14 cellular contexts compared by ENCODE assay signal in the genomic region with DNA sequence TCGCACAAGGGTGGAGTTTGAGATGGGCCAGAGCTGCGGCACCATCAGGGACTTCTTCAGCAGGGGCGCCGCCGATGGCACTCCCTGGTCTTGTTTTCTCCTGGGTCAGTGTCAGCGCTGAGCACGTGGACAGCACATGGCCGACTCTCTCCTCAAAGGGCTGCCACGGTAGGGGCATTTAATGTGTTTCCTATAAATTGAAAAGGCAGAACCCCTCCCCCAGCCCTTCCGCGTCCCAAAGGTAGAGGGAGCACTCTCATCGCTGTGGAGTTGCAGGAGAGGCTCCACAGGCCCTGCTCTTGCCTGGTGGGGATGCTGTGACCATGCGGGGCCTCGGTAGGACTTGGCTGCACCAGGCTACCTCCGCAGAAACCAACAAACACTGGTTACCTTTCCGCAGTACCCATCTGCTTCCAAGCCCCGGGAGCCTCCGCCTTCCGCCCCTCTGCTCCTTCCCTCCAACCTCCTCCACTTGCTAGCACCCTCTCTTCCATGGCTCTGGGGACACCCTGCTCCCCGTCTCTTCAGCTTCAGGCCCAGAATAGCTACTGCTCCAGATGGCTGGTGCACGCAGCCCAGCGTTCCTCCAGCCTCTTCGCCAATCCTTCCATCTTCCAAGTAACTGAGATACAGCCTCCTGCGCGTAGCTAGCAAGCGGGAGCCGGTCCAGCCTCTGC.
A peak's percentile ranks its signal among the peaks of the same experiment; 100 is the strongest.
DNase-seq lines count a peak whose midpoint lies in the region; TF ChIP-seq lines count a peak whose summit lies in the region.
"Had no signal": no experiment of that assay in that cellular context is flagged by ENCODE, and none has a peak within 500 bp of the region (broad histone marks: within the 10 kb centered on the region; RNA-seq: fewer than 3 reads in every experiment).

No MANE protein-coding gene starts in this region.

- H3K79me2 ChIP-seq in KMS-11 (ENCODE audit: insufficient read depth, low read depth), result no peaks in the 10 kb centered on the region

- no peak overlapping the region for H3K9ac ChIP-seq in KMS-11

- peak; percentile 14 for DNase-seq in NCI-H146 (lab: John Stamatoyannopoulos, UW)
- no peak for DNase-seq in NCI-H146 treated with DMSO at 0.1 percent for 48 hours (lab: John Stamatoyannopoulos, UW; ENCODE audit: unreplicated experiment)
- DNase-seq in middle frontal gyrus (ENCODE audit: extremely low spot score, low spot score), result peak; percentile 40
- DNase-seq in central memory CD4-positive, alpha-beta T cell, result no peak
- DNase-seq in activated CD4-positive, alpha-beta T cell treated with anti-CD3 and anti-CD28 coated beads, Interleukin-2, amount 50 U/mL, for 4 hours, result no peak
- no peak for DNase-seq in chondrocyte (ENCODE audit: low spot score)
- DNase-seq: HFFc6; stimulated activated CD4-positive, alpha-beta T cell treated with anti-CD3 and anti-CD28 coated beads, Interleukin-12 subunit alpha, Interleukin-12 subunit beta, amount 100 ng/mL, for 4 hours; substantia nigra had no signal

- H3K4me1 Mint-ChIP-seq in chondrocyte (ENCODE audit: low read depth), result no peaks in the 10 kb centered on the region

- peaks cover 13% of the 10 kb centered on the region for H3K9me3 Mint-ChIP-seq in chondrocyte (ENCODE audit: low read depth)

- H3K4me3 Mint-ChIP-seq in chondrocyte (ENCODE audit: unreplicated experiment), result no peak overlapping the region
- H3K4me3 Mint-ChIP-seq: activated T-helper 17 cell treated with anti-CD3 and anti-CD28 coated beads, Interleukin-2, amount 50 U/mL, for 72 hours; HFFc6 had no signal

- H3K4me3 ChIP-seq in KMS-11 (IDR thresholded peaks at IDR 0.05; ENCODE audit: insufficient read depth, low read depth, low read length), result no peak overlapping the region
- H3K4me3 ChIP-seq: A549 had no signal

- peaks cover 2% of the 10 kb centered on the region for H3K36me3 Mint-ChIP-seq in chondrocyte (ENCODE audit: low read depth)

- peak overlapping the region; percentile 82; the same call in 1 of the 2 replicates for H3K4me2 ChIP-seq in KMS-11
- H3K4me2 ChIP-seq: A549 had no signal

- TF ChIP-seq CTCF in KMS-11 (conservative IDR thresholded peaks at IDR 0.05; ENCODE audit: low read depth, low read length) (no peak), chondrocyte (IDR thresholded peaks at IDR 0.05) (no peak)

- H2AFZ ChIP-seq in KMS-11 (ENCODE audit: low read depth), result no peak overlapping the region

- no peaks in the 10 kb centered on the region for H4K20me1 ChIP-seq in KMS-11 (ENCODE audit: insufficient read depth)

- H3K27ac Mint-ChIP-seq in chondrocyte (ENCODE audit: unreplicated experiment), result no peak overlapping the region
- H3K27ac Mint-ChIP-seq: activated T-helper 17 cell treated with anti-CD3 and anti-CD28 coated beads, Interleukin-2, amount 50 U/mL, for 72 hours; HFFc6 had no signal

- H3K27ac ChIP-seq in KMS-11, result no peak overlapping the region; the same call in 1 of the 2 replicates
- peak overlapping the region; percentile 71 for H3K27ac ChIP-seq in cingulate gyrus (ENCODE audit: low read depth, low read length)
- H3K27ac ChIP-seq: A549 had no signal

- H3K27me3 Mint-ChIP-seq in chondrocyte (ENCODE audit: low read depth), result peaks cover 3% of the 10 kb centered on the region

- peaks cover 93% of the 10 kb centered on the region for H3K4me1 ChIP-seq in KMS-11 (ENCODE audit: low read depth, poor library complexity, severe bottlenecking)
- H3K4me1 ChIP-seq: A549, Caco-2 had no signal

- no peaks in the 10 kb centered on the region for H3K36me3 ChIP-seq in KMS-11 (ENCODE audit: insufficient read depth)

- H3K27me3 ChIP-seq in KMS-11 (ENCODE audit: insufficient read depth, low read depth), result no peaks in the 10 kb centered on the region

Comparison
In these comparisons a context has a peak if more than half of its experiments do, and no peak if none do; other contexts are left out.
1. DNase-seq: peak in NCI-H146 (single experiment) and middle frontal gyrus (single experiment); none in NCI-H146 treated with DMSO at 0.1 percent for 48 hours (single experiment), central memory CD4-positive, alpha-beta T cell (single experiment), activated CD4-positive, alpha-beta T cell treated with anti-CD3 and anti-CD28 coated beads, Interleukin-2, amount 50 U/mL, for 4 hours (0 of 2) and chondrocyte (single experiment).